Comparison of ENCODE assay signal across 1 cellular context in genomic region chr2:216768908-216769401, GRCh38.
TF ChIP-seq lines count a peak whose summit lies in the region.

No MANE protein-coding gene starts in this region.

TF ChIP-seq in K562, 482 proteins besides CTCF, POLR2A, EP300 and RAD21 (continued from another document and continues in another):
- TF ChIP-seq BCLAF1 (IDR thresholded peaks at IDR 0.05; ENCODE audit: borderline replicate concordance in 1 of 2, control insufficient read depth in 1 of 2, low read depth in 2 of 2, low read length in 1 of 2) (no peak), RFX5 (IDR thresholded peaks at IDR 0.05; ENCODE audit: low read depth, low read length) (no peak), THAP12 (CRISPR knock-in tag; IDR thresholded peaks at IDR 0.05) (no peak), JUND (IDR thresholded peaks at IDR 0.05; ENCODE audit: borderline replicate concordance, low read depth, low read length) (no peak), JUND (tag; IDR thresholded peaks at IDR 0.05; ENCODE audit: borderline replicate concordance, low read depth, low read length) (no peak), ZNF217 (CRISPR knock-in tag; IDR thresholded peaks at IDR 0.05) (no peak), ELF4 (CRISPR knock-in tag; IDR thresholded peaks at IDR 0.05) (0 out of 2 replicates have a peak, but pooled peaks have one; percentile 24), BACH1 (tag; IDR thresholded peaks at IDR 0.05) (no peak), ATF7 (IDR thresholded peaks at IDR 0.05) (peak; percentile 32; the same call in 1 of the 2 replicates), NFIC (IDR thresholded peaks at IDR 0.05) (peak; percentile 75), NCOA4 (IDR thresholded peaks at IDR 0.05; ENCODE audit: partially characterized antibody) (no peak), E2F6 (IDR thresholded peaks at IDR 0.05; ENCODE audit: borderline replicate concordance in 1 of 2, extremely low read depth in 1 of 2, insufficient read depth in 1 of 2, insufficient read length in 1 of 2, low read depth in 1 of 2, low read length in 1 of 2, poor library complexity in 1 of 2, severe bottlenecking in 1 of 2) (no peak), HMG20B (CRISPR knock-in tag; IDR thresholded peaks at IDR 0.05) (no peak), TFAP4 (CRISPR knock-in tag; IDR thresholded peaks at IDR 0.05; ENCODE audit: borderline replicate concordance) (no peak), GTF2B (IDR thresholded peaks at IDR 0.05; ENCODE audit: extremely low read depth, insufficient read length) (no peak), LARP7 (IDR thresholded peaks at IDR 0.05) (no peak), NELFE (IDR thresholded peaks at IDR 0.05; ENCODE audit: insufficient read depth, insufficient read length) (no peak), TEAD2 (tag; IDR thresholded peaks at IDR 0.05) (no peak), PHB2 (IDR thresholded peaks at IDR 0.05; ENCODE audit: low read depth) (peak; percentile 40; the same call in 1 of the 2 replicates), FOSL1 (tag; conservative IDR thresholded peaks at IDR 0.05) (0 out of 2 replicates have a peak, but pooled peaks have one; percentile 14), HMBOX1 (IDR thresholded peaks at IDR 0.05) (peak; percentile 88), SMARCB1 (IDR thresholded peaks at IDR 0.05; ENCODE audit: insufficient read length, low read depth) (no peak), ZNF589 (CRISPR knock-in tag; IDR thresholded peaks at IDR 0.05; ENCODE audit: low read depth) (no peak), CBX2 (IDR thresholded peaks at IDR 0.05; ENCODE audit: insufficient read depth, low read length, poor library complexity, severe bottlenecking) (no peak), FOXM1 (IDR thresholded peaks at IDR 0.05; ENCODE audit: low read depth) (no peak), FOXM1 (CRISPR knock-in tag; IDR thresholded peaks at IDR 0.05; ENCODE audit: low read depth) (no peak), TCFL5 (CRISPR knock-in tag; conservative IDR thresholded peaks at IDR 0.05) (no peak), SP1 (CRISPR knock-in tag; IDR thresholded peaks at IDR 0.05) (no peak), BRD9 (IDR thresholded peaks at IDR 0.05; ENCODE audit: low read depth, partially characterized antibody) (no peak), ZNF561 (CRISPR knock-in tag; conservative IDR thresholded peaks at IDR 0.05) (no peak), HMGXB4 (CRISPR knock-in tag; IDR thresholded peaks at IDR 0.05) (no peak), AFF4 (CRISPR knock-in tag; IDR thresholded peaks at IDR 0.05) (no peak), ZNF699 (CRISPR knock-in tag; IDR thresholded peaks at IDR 0.05; ENCODE audit: insufficient replicate concordance) (no peak), L3MBTL2 (IDR thresholded peaks at IDR 0.05) (no peak; the same call in none of the 2 replicates), THRA (IDR thresholded peaks at IDR 0.05) (no peak), HNRNPK (IDR thresholded peaks at IDR 0.05; ENCODE audit: low read depth, low read length, poor library complexity, severe bottlenecking) (no peak), BRD4 (IDR thresholded peaks at IDR 0.05) (no peak), MED1 (CRISPR knock-in tag; IDR thresholded peaks at IDR 0.05; ENCODE audit: borderline replicate concordance) (no peak), GTF2F1 (IDR thresholded peaks at IDR 0.05; ENCODE audit: low read depth, low read length) (no peak), ZNF224 (CRISPR knock-in tag; IDR thresholded peaks at IDR 0.05) (no peak), KAT7 (CRISPR knock-in tag; IDR thresholded peaks at IDR 0.05; ENCODE audit: borderline replicate concordance) (no peak), KDM1A (IDR thresholded peaks at IDR 0.05) (0 out of 4 replicates have a peak, but pooled peaks have one; percentile 16 to 30), DIDO1 (tag; IDR thresholded peaks at IDR 0.05; ENCODE audit: low read depth) (no peak), CEBPZ (IDR thresholded peaks at IDR 0.05; ENCODE audit: borderline replicate concordance, low read depth, low read length) (no peak), XRCC3 (IDR thresholded peaks at IDR 0.05) (no peak), SMAD1 (IDR thresholded peaks at IDR 0.05; ENCODE audit: low read depth, low read length, partially characterized antibody) (no peak), CTBP1 (IDR thresholded peaks at IDR 0.05; ENCODE audit: borderline replicate concordance) (peak; percentile 59; the same call in 1 of the 2 replicates)
